1 cellular context compared by ENCODE assay signal in the genomic region with DNA sequence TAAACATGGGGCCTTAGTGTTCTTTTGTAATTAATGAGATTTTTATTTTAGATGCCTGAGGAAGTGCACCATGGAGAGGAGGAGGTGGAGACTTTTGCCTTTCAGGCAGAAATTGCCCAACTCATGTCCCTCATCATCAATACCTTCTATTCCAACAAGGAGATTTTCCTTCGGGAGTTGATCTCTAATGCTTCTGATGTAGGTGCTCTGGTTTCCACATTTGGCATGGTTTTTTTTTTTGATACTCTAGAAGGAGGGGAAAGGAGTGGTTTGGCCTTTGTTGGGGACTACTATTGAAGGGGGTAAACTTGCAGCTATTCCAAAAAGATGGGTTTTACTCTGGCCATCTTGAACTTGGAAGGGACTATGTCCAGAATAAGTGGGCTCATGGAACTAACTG.
A peak's percentile ranks its signal among the peaks of the same experiment; 100 is the strongest.
TF ChIP-seq lines count a peak whose summit lies in the region.

No MANE protein-coding gene starts in this region.

TF ChIP-seq in HepG2, 621 proteins besides CTCF, POLR2A, EP300 and RAD21:
- TF ChIP-seq AGO2 (optimal IDR thresholded peaks at IDR 0.05; ENCODE audit: low read depth, low read length) (no peak), TBX2 (CRISPR knock-in tag; IDR thresholded peaks at IDR 0.05; ENCODE audit: borderline replicate concordance) (no peak), GATAD1 (CRISPR knock-in tag; IDR thresholded peaks at IDR 0.05) (no peak), SOX13 (IDR thresholded peaks at IDR 0.05) (no peak), SOX13 (CRISPR knock-in tag; conservative IDR thresholded peaks at IDR 0.05 in 1 of 2, IDR thresholded peaks at IDR 0.05 in 1 of 2) (no peak), ZNF724P (CRISPR knock-in tag; IDR thresholded peaks at IDR 0.05; ENCODE audit: borderline replicate concordance) (no peak), MAFF (IDR thresholded peaks at IDR 0.05; ENCODE audit: low read depth, low read length) (no peak), DNMT3B (CRISPR knock-in tag; conservative IDR thresholded peaks at IDR 0.05) (peak; percentile 74; the same call in 1 of the 2 replicates), ZNF430 (CRISPR knock-in tag; IDR thresholded peaks at IDR 0.05) (no peak), PHF20 (CRISPR knock-in tag; IDR thresholded peaks at IDR 0.05) (no peak), HIVEP1 (CRISPR knock-in tag; IDR thresholded peaks at IDR 0.05) (no peak), THYN1 (CRISPR knock-in tag; IDR thresholded peaks at IDR 0.05; ENCODE audit: borderline replicate concordance, low read depth) (no peak), SSRP1 (CRISPR knock-in tag; IDR thresholded peaks at IDR 0.05) (peak; percentile 68; the same call in 1 of the 2 replicates)
- TF ChIP-seq, protein P1, sequence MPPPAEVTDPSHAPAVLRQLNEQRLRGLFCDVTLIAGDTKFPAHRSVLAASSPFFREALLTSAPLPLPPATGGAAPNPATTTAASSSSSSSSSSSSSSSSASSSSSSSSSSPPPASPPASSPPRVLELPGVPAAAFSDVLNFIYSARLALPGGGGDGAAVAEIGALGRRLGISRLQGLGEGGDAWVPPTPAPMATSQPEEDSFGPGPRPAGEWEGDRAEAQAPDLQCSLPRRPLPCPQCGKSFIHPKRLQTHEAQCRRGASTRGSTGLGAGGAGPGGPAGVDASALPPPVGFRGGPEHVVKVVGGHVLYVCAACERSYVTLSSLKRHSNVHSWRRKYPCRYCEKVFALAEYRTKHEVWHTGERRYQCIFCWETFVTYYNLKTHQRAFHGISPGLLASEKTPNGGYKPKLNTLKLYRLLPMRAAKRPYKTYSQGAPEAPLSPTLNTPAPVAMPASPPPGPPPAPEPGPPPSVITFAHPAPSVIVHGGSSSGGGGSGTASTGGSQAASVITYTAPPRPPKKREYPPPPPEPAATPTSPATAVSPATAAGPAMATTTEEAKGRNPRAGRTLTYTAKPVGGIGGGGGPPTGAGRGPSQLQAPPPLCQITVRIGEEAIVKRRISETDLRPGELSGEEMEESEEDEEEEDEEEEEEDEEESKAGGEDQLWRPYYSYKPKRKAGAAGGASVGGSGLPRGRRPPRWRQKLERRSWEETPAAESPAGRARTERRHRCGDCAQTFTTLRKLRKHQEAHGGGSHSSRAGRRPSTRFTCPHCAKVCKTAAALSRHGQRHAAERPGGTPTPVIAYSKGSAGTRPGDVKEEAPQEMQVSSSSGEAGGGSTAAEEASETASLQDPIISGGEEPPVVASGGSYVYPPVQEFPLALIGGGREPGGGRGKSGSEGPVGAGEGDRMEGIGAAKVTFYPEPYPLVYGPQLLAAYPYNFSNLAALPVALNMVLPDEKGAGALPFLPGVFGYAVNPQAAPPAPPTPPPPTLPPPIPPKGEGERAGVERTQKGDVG (CRISPR knock-in tag; IDR thresholded peaks at IDR 0.05; ENCODE audit: borderline replicate concordance) = no peak
- TF ChIP-seq, protein P2, sequence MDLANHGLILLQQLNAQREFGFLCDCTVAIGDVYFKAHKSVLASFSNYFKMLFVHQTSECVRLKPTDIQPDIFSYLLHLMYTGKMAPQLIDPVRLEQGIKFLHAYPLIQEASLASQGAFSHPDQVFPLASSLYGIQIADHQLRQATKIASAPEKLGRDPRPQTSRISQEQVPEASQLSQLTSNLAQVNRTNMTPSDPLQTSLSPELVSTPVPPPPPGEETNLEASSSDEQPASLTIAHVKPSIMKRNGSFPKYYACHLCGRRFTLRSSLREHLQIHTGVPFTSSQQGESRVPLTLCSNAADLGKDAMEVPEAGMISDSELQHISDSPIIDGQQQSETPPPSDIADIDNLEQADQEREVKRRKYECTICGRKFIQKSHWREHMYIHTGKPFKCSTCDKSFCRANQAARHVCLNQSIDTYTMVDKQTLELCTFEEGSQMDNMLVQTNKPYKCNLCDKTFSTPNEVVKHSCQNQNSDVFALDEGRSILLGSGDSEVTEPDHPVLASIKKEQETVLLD (CRISPR knock-in tag; IDR thresholded peaks at IDR 0.05; ENCODE audit: low read depth) = 0 out of 2 replicates have a peak, but pooled peaks have one; percentile 4
- TF ChIP-seq, protein P3, sequence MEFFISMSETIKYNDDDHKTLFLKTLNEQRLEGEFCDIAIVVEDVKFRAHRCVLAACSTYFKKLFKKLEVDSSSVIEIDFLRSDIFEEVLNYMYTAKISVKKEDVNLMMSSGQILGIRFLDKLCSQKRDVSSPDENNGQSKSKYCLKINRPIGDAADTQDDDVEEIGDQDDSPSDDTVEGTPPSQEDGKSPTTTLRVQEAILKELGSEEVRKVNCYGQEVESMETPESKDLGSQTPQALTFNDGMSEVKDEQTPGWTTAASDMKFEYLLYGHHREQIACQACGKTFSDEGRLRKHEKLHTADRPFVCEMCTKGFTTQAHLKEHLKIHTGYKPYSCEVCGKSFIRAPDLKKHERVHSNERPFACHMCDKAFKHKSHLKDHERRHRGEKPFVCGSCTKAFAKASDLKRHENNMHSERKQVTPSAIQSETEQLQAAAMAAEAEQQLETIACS (CRISPR knock-in tag; IDR thresholded peaks at IDR 0.05) = no peak
- TF ChIP-seq, protein P4, sequence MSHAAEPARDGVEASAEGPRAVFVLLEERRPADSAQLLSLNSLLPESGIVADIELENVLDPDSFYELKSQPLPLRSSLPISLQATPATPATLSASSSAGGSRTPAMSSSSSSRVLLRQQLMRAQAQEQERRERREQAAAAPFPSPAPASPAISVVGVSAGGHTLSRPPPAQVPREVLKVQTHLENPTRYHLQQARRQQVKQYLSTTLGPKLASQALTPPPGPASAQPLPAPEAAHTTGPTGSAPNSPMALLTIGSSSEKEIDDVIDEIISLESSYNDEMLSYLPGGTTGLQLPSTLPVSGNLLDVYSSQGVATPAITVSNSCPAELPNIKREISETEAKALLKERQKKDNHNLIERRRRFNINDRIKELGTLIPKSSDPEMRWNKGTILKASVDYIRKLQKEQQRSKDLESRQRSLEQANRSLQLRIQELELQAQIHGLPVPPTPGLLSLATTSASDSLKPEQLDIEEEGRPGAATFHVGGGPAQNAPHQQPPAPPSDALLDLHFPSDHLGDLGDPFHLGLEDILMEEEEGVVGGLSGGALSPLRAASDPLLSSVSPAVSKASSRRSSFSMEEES (CRISPR knock-in tag; IDR thresholded peaks at IDR 0.05) = no peak
- TF ChIP-seq, protein P5, sequence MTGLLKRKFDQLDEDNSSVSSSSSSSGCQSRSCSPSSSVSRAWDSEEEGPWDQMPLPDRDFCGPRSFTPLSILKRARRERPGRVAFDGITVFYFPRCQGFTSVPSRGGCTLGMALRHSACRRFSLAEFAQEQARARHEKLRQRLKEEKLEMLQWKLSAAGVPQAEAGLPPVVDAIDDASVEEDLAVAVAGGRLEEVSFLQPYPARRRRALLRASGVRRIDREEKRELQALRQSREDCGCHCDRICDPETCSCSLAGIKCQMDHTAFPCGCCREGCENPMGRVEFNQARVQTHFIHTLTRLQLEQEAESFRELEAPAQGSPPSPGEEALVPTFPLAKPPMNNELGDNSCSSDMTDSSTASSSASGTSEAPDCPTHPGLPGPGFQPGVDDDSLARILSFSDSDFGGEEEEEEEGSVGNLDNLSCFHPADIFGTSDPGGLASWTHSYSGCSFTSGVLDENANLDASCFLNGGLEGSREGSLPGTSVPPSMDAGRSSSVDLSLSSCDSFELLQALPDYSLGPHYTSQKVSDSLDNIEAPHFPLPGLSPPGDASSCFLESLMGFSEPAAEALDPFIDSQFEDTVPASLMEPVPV (CRISPR knock-in tag; IDR thresholded peaks at IDR 0.05) = no peak
- TF ChIP-seq, protein P6, sequence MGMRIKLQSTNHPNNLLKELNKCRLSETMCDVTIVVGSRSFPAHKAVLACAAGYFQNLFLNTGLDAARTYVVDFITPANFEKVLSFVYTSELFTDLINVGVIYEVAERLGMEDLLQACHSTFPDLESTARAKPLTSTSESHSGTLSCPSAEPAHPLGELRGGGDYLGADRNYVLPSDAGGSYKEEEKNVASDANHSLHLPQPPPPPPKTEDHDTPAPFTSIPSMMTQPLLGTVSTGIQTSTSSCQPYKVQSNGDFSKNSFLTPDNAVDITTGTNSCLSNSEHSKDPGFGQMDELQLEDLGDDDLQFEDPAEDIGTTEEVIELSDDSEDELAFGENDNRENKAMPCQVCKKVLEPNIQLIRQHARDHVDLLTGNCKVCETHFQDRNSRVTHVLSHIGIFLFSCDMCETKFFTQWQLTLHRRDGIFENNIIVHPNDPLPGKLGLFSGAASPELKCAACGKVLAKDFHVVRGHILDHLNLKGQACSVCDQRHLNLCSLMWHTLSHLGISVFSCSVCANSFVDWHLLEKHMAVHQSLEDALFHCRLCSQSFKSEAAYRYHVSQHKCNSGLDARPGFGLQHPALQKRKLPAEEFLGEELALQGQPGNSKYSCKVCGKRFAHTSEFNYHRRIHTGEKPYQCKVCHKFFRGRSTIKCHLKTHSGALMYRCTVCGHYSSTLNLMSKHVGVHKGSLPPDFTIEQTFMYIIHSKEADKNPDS (CRISPR knock-in tag; IDR thresholded peaks at IDR 0.05) = no peak
